Comparison of ENCODE assay signal across 10 cellular contexts in the genomic region with DNA sequence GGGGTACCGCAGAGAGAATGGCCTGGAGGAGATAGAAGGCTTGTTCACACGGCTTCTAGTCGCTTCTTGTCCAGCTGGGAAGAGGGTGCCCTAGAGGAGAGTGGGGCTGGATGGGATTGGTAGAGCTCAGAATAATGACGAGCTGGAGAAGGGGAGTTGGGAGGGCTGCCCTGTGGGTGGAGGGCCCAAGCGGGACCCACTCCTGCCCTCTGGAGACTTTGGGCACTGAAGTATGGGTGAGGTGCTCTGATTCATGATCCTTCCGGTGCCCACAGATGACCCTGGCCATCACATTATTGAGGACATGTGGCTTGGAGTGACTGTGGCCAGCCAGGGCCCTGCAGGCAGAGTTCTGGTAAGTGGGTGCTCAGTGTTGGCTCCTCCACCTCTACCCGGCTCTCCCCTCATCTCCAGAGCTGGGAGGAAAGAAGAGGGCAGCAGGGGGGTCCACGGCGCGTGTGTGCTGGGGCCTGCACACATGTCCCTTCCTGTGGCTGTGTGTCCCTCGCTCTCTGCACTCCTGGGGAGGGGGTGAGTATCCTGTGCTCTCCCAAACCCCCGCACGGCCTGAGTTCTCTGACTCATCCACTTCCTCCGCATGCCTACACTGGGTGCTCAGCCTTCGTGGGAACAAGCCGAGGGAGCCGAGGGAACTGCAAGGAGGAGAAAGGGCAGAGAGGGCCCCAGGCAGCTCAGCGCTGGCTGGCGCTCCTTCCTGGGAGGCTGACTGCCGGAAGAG. TPM values are rescaled to one million over a fixed set of nuclear protein-coding genes. Genes with fewer than 3 reads are reported as not detected.
DNase-seq lines count a peak whose midpoint lies in the region; ATAC-seq and TF ChIP-seq lines count a peak whose summit lies in the region.
"Had no signal": no experiment of that assay in that cellular context is flagged by ENCODE, and none has a peak within 500 bp of the region (broad histone marks: within the 10 kb centered on the region; RNA-seq: fewer than 3 reads in every experiment).

No MANE protein-coding gene starts in this region.

- peak overlapping the region; percentile 100 for H2AK5ac ChIP-seq in IMR-90 (ENCODE audit: low read depth, low read length)

- H3K4me2 ChIP-seq in IMR-90 (ENCODE audit: low read depth, low read length): peak overlapping the region; percentile 28; the same call in 1 of the 2 replicates
- peak overlapping the region; percentile 71 for H3K4me2 ChIP-seq in mammary epithelial cell (ENCODE audit: insufficient read depth, low read depth, low read length)

- H3K9me3 ChIP-seq in IMR-90 (ENCODE audit: control insufficient read depth, insufficient read depth, low read length): no peaks in the 10 kb centered on the region
- H3K9me3 ChIP-seq in mammary epithelial cell (replicated peaks; ENCODE audit: insufficient read depth, low read length): no peaks in the 10 kb centered on the region
- no peaks in the 10 kb centered on the region for H3K9me3 ChIP-seq in transverse colon
- H3K9me3 ChIP-seq: mucosa of descending colon had no signal

- CTCF ChIA-PET in IMR-90 (lab: Yijun Ruan, JAX): interaction anchor here (1.1 to 1.2 kb wide), 2 partner anchors 11 to 30 kb away, joined by 4 read pairs; no protein-coding TSS in a partner anchor
- CTCF ChIA-PET in mammary epithelial cell (lab: Charles Lee; ENCODE audit: low non-redundant PET): interaction anchor here (0.6 kb wide), 1 partner anchor 248 kb away, joined by 3 read pairs; no protein-coding TSS in a partner anchor

- peaks cover 55% of the 10 kb centered on the region for H3K9me1 ChIP-seq in IMR-90 (ENCODE audit: insufficient read depth, low read length)

- H3K27me3 ChIP-seq in IMR-90 (ENCODE audit: control insufficient read depth, insufficient read depth, low read length) (no peaks in the 10 kb centered on the region), mammary epithelial cell (ENCODE audit: insufficient read depth, low read length) (no peaks in the 10 kb centered on the region), transverse colon (no peaks in the 10 kb centered on the region)

- H3K79me2 ChIP-seq in mammary epithelial cell (ENCODE audit: insufficient read depth, low read length): peaks cover 89% of the 10 kb centered on the region

- POLR2A ChIA-PET in IMR-90 (lab: Charles Lee; ENCODE audit: unreplicated experiment): interaction anchor here (0.6 kb wide), 1 partner anchor 440 kb away, joined by 4 read pairs; no protein-coding TSS in a partner anchor

- in situ Hi-C loops in IMR-90 (cut with MboI; ENCODE audit: low sequenced_read_pairs) (no loop called here), mammary epithelial cell (cut with MboI; ENCODE audit: low sequenced_read_pairs in 2 of 2) (loop anchor here (5.0 kb wide), 1 partner anchor 37 kb away; no protein-coding TSS in a partner anchor), transverse colon (cut with MboI; ENCODE audit: low pct_ligation_motif_present in 1 of 4, low pct_unique_long_range_greater_than_20kb in 1 of 4, low sequenced_read_pairs in 3 of 4) (no loop called here)

- dilution Hi-C loops in IMR-90 (cut with HindIII; ENCODE audit: low sequenced_read_pairs, unreplicated experiment) (no loop called here), mammary epithelial cell (cut with HindIII; ENCODE audit: low sequenced_read_pairs) (loop anchor here (5.0 kb wide), 1 partner anchor 52 kb away; no protein-coding TSS in a partner anchor)

- TF ChIP-seq POLR2A in IMR-90 (IDR thresholded peaks at IDR 0.05; ENCODE audit: low read depth, low read length) (0 out of 2 replicates have a peak, but pooled peaks have one; percentile 42), lower leg skin (IDR thresholded peaks at IDR 0.05) (no peak), transverse colon (IDR thresholded peaks at IDR 0.05) (no peak)

- H2BK5ac ChIP-seq in IMR-90 (ENCODE audit: low read depth, low read length, poor library complexity, severe bottlenecking): peak overlapping the region; percentile 93

- peak overlapping the region; percentile 96; the same call in 2 of the 3 replicates for H2BK15ac ChIP-seq in IMR-90 (ENCODE audit: low read depth, low read length)

- intact Hi-C loops in IMR-90 (cut with micrococcal nuclease): loop anchor here (10.0 kb wide), 1 partner anchor 870 kb away; no protein-coding TSS in a partner anchor
- intact Hi-C loops in mammary epithelial cell (cut with micrococcal nuclease): loop anchor here (1.0 to 10.0 kb wide), 3 partner anchors 9 to 560 kb away; no protein-coding TSS in a partner anchor
- intact Hi-C loops in lower leg skin (cut with DNase I; ENCODE audit: low total_unique reads): no loop called here
- intact Hi-C loops in transverse colon (cut with DNase I; ENCODE audit: low total_unique reads): no loop called here

- no peak overlapping the region for H3K4me3 ChIP-seq in IMR-90 (ENCODE audit: insufficient read depth, low read depth, low read length)
- H3K4me3 ChIP-seq in mammary epithelial cell (replicated peaks in 1 of 3; ENCODE audit: insufficient read depth in 1 of 3, low read depth in 2 of 3, low read length in 3 of 3): no peak overlapping the region
- H3K4me3 ChIP-seq in lower leg skin (ENCODE audit: low read depth, poor library complexity, severe bottlenecking): no peak overlapping the region
- H3K4me3 ChIP-seq in transverse colon: no peak overlapping the region
- H3K4me3 ChIP-seq: mucosa of descending colon had no signal

- peak overlapping the region; percentile 86 to 99 for H4K8ac ChIP-seq in IMR-90 (ENCODE audit: low read depth in 2 of 2, low read length in 2 of 2)

- H3K9ac ChIP-seq in IMR-90 (ENCODE audit: low read depth, low read length): peak overlapping the region; percentile 20
- H3K9ac ChIP-seq in mammary epithelial cell (ENCODE audit: insufficient read depth, low read length): peak overlapping the region; percentile 66

- H3K23ac ChIP-seq in IMR-90 (ENCODE audit: low read depth, low read length): peak overlapping the region; percentile 84

- DNase-seq in IMR-90 (peak; percentile 97), mammary epithelial cell (peak; percentile 96), lower leg skin (ENCODE audit: low spot score in 2 of 2) (peak; percentile 54 to 94), transverse colon (peak; percentile 41), NCI-H748 (lab: John Stamatoyannopoulos, UW; ENCODE audit: unreplicated experiment) (no peak), NCI-H2227 treated with DMSO at 0.1 percent for 48 hours (lab: John Stamatoyannopoulos, UW) (no peak), DMS79 treated with DMSO at 0.1 percent for 48 hours (lab: John Stamatoyannopoulos, UW) (no peak)
- no peak for DNase-seq in activated CD4-positive, alpha-beta T cell treated with anti-CD3 and anti-CD28 coated beads for 1 hour
- DNase-seq: activated B cell treated with CpG ODN at 0.5 μM for 24 hours had no signal

- peaks cover 55% of the 10 kb centered on the region for H3K4me1 ChIP-seq in IMR-90 (ENCODE audit: control insufficient read depth, insufficient read depth, low read length)
- H3K4me1 ChIP-seq in mammary epithelial cell (ENCODE audit: insufficient read depth, low read length): peaks cover 66% of the 10 kb centered on the region
- peaks cover 53 to 63% (median 55%) of the 10 kb centered on the region in 4 donors for H3K4me1 ChIP-seq in transverse colon

- peak; percentile 85 for ATAC-seq in IMR-90 (ENCODE audit: low read depth)
- ATAC-seq: mucosa of descending colon had no signal

- BruUV-seq in IMR-90 (replicated peaks; lab: Mats Ljungman, UMichigan) (no TSS peak), mammary epithelial cell (replicated peaks; lab: Mats Ljungman, UMichigan) (no TSS peak)

- H4K20me1 ChIP-seq in IMR-90 (ENCODE audit: insufficient read depth, low read length): no peaks in the 10 kb centered on the region
- no peaks in the 10 kb centered on the region for H4K20me1 ChIP-seq in mammary epithelial cell (ENCODE audit: insufficient read depth, low read length)

- H3K79me1 ChIP-seq in IMR-90 (ENCODE audit: low read depth in 1 of 2, low read length in 2 of 2): peaks cover 40 to 91% of the 10 kb centered on the region in 2 experiments; a peak in 3 of 4 replicates

- H3K27ac ChIP-seq in IMR-90 (ENCODE audit: insufficient read depth, low read length): peak overlapping the region; percentile 94
- H3K27ac ChIP-seq in mammary epithelial cell (ENCODE audit: insufficient read depth, low read depth, low read length): peak overlapping the region; percentile 73
- peak overlapping the region; percentile 93 to 98 (median 96) for H3K27ac ChIP-seq in transverse colon

- H3K18ac ChIP-seq in IMR-90 (ENCODE audit: low read depth, low read length): peak overlapping the region; percentile 76

- TF ChIP-seq CTCF in IMR-90 (conservative IDR thresholded peaks at IDR 0.05; ENCODE audit: low read depth, low read length) (no peak), mammary epithelial cell (conservative IDR thresholded peaks at IDR 0.05 in 1 of 2, IDR thresholded peaks at IDR 0.05 in 1 of 2; ENCODE audit: extremely low read depth in 1 of 2, insufficient read depth in 1 of 2, low read depth in 1 of 2, low read length in 2 of 2) (peak in 1 of 2 donors; percentile 4), lower leg skin (IDR thresholded peaks at IDR 0.05) (no peak), transverse colon (IDR thresholded peaks at IDR 0.05) (no peak)

- H3K36me3 ChIP-seq in IMR-90 (ENCODE audit: control insufficient read depth, insufficient read depth, low read length): peaks cover 7% of the 10 kb centered on the region
- H3K36me3 ChIP-seq in mammary epithelial cell (ENCODE audit: insufficient read depth, low read length): peaks cover 32% of the 10 kb centered on the region
- H3K36me3 ChIP-seq in transverse colon: peaks cover 0 to 5% (median 0%) of the 10 kb centered on the region in 4 donors

- peak; percentile 43 for TF ChIP-seq RAD21 in IMR-90 (IDR thresholded peaks at IDR 0.05; ENCODE audit: low read length)

- H3K14ac ChIP-seq in IMR-90 (replicated peaks; ENCODE audit: low read depth, low read length): peak overlapping the region; percentile 84

- H2BK20ac ChIP-seq in IMR-90 (ENCODE audit: low read depth, low read length): peak overlapping the region; percentile 98

- 90% methylated on average over 4 of the region's 20 CpGs; no CpG with 5 or more reads in 1 of the 2 experiments for WGBS in IMR-90 (ENCODE audit: extremely low coverage in 2 of 2, insufficient read length in 1 of 2), 2 experiments
- WGBS in mammary epithelial cell (ENCODE audit: low coverage, missing lambda C conversion rate): 4% methylated on average over 11 of the region's 20 CpGs
- WGBS in lower leg skin, 2 donors: 35 to 38% methylated on average over 20 of the region's 20 CpGs
- WGBS in transverse colon (ENCODE audit: low coverage in 1 of 2), 2 donors: 79% methylated on average over 20 of the region's 20 CpGs; no CpG with 5 or more reads in 1 of the 2 donors

- peak overlapping the region; percentile 88 for H4K5ac ChIP-seq in IMR-90 (ENCODE audit: low read depth, low read length)

- TF ChIP-seq EP300 in transverse colon (IDR thresholded peaks at IDR 0.05; ENCODE audit: low read depth): no peak

- peak overlapping the region; percentile 99 for H3K4ac ChIP-seq in IMR-90 (ENCODE audit: low read depth, low read length)

- H2AFZ ChIP-seq in IMR-90 (replicated peaks; ENCODE audit: low read length, poor library complexity) (peak overlapping the region; percentile 79), mammary epithelial cell (ENCODE audit: low read depth, low read length) (no peak overlapping the region)

- peak overlapping the region; percentile 99 for H4K91ac ChIP-seq in IMR-90 (ENCODE audit: insufficient read depth, low read depth, low read length)

- H2AK9ac ChIP-seq in IMR-90 (replicated peaks; ENCODE audit: low read depth, low read length, poor library complexity): peak overlapping the region; percentile 98

- peak overlapping the region; percentile 66 for H3K56ac ChIP-seq in IMR-90 (ENCODE audit: extremely low read depth, insufficient read depth, low read length)

- peak overlapping the region; percentile 99 for H2BK120ac ChIP-seq in IMR-90 (ENCODE audit: low read depth, low read length)

RNA-seq across cellular contexts. Expression of a gene that starts 8.5 kb away (rescaled TPM):
- 78.0 and 80.0 TPM in 2 replicates for total RNA-seq in IMR-90 (2012; rRNA removed)
- polyA plus RNA-seq in IMR-90 (2012; rRNA removed): 202 and 213 TPM in 2 replicates
- polyA plus RNA-seq in IMR-90 (2012; cell fraction: cytosol; rRNA removed): 91.6 and 164 TPM in 2 replicates
- polyA plus RNA-seq in IMR-90 (2012; cell fraction: nucleus; rRNA removed; ENCODE audit: low replicate concordance): 230 and 543 TPM in 2 replicates
- 1,000 to 10,000 TPM; 1,418 to 2,030 TPM for total RNA-seq in mammary epithelial cell
- 1,026 TPM for polyA plus RNA-seq in mammary epithelial cell
- polyA minus RNA-seq in mammary epithelial cell: 2,074 TPM
- total RNA-seq in lower leg skin: 100 to 1,000 TPM in 3 of 4 donors, 10 to 100 TPM in 1; 99.7 to 148 (median 121) TPM
- 100 to 1,000 TPM; 147 to 294 (median 171) TPM for total RNA-seq in transverse colon

RNA-seq across cellular contexts. Expression of a gene that starts 30.7 kb away (rescaled TPM):
- total RNA-seq in IMR-90 (2012; rRNA removed) (26.7 and 38.0 TPM in 2 replicates), mammary epithelial cell (10 to 100 TPM; 18.2 to 24.8 TPM), lower leg skin (10 to 100 TPM; 35.6 to 86.6 (median 57.0) TPM), transverse colon (100 to 1,000 TPM in 3 of 4 donors, 10 to 100 TPM in 1; 84.6 to 292 (median 136) TPM)
- polyA plus RNA-seq in IMR-90 (2012; rRNA removed) (104 and 113 TPM in 2 replicates), mammary epithelial cell (7.7 TPM)
- 45.0 and 131 TPM in 2 replicates for polyA plus RNA-seq in IMR-90 (2012; cell fraction: cytosol; rRNA removed)
- 71.2 and 130 TPM in 2 replicates for polyA plus RNA-seq in IMR-90 (2012; cell fraction: nucleus; rRNA removed; ENCODE audit: low replicate concordance)
- 13.5 TPM for polyA minus RNA-seq in mammary epithelial cell

Comparison
In these comparisons a context has a peak if more than half of its experiments do, and no peak if none do; other contexts are left out.
1. DNase-seq: peak in IMR-90 (single experiment), mammary epithelial cell (single experiment), lower leg skin (2 of 2) and transverse colon (single experiment); none in NCI-H748 (single experiment), NCI-H2227 treated with DMSO at 0.1 percent for 48 hours (single experiment), DMS79 treated with DMSO at 0.1 percent for 48 hours (single experiment) and activated CD4-positive, alpha-beta T cell treated with anti-CD3 and anti-CD28 coated beads for 1 hour (single experiment).
2. RNA of a gene that starts 8.5 kb away (total RNA-seq): 1,418 to 2,030 TPM in mammary epithelial cell; 147 to 294 TPM in transverse colon, 99.7 to 148 TPM in lower leg skin and 78.0 to 80.0 TPM in IMR-90; every median in the first group is over 4 times any median in the second.
3. in situ Hi-C loops: an anchor here in mammary epithelial cell (5.0 kb wide); none called in IMR-90 and transverse colon.
4. intact Hi-C loops: an anchor here in IMR-90 (10.0 kb wide) and mammary epithelial cell (1.0 to 10.0 kb wide); none called in lower leg skin and transverse colon.
5. Peak in every context shown above with its lines, with median percentiles within 50 percentile points of each other: H3K27ac ChIP-seq.